24 cellular contexts compared by ENCODE assay signal in the genomic region with DNA sequence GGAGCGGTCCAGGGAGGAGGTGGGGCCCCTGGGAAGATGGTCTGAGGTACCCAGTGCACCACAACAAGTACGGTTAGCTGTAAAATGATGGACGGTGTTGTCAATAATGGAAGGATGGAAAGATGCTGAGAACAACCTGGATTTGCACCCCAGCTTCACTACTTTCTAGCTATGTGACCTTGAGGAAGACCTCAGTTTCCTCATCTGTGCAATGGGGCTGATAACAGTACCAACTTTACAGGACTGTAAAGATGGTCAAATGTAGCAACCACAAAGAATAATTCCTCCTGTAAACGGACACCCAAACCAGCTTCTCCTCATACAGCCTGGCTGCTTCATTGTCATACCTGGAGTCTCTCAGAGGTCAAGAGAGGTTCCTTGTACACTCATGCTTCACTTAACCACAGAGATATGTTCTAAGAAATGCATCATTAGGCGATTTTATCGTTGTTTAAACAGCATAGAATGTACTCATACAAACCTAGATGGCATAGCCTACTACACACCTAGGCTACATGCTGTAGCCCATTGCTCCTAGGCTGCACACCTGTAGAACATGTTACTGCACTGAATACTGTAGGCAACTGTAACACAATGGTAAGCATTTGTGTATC.
"Had no signal": no experiment of that assay in that cellular context is flagged by ENCODE, and none has a peak within 500 bp of the region (broad histone marks: within the 10 kb centered on the region; RNA-seq: fewer than 3 reads in every experiment).

No MANE protein-coding gene starts in this region.

- H3K4me1 ChIP-seq: SJSA1 had no signal

- H3K27ac ChIP-seq: SJSA1, SK-N-MC had no signal

- FAIRE-seq: HTR-8/SVneo, RCC 7860 had no signal

- ATAC-seq: T-cell had no signal

- H3K9me3 ChIP-seq: SJSA1 had no signal

- H3K36me3 ChIP-seq: SJSA1 had no signal

- H3K4me3 ChIP-seq: SJSA1, SK-N-MC had no signal

- DNase-seq: Karpas-422, KG1, MM.1S, NCI-H1092, NCI-H1436, NCI-H187, NCI-H2029, NCI-H2081 treated with DMSO at 0.1 percent for 48 hours, NCI-H2171, NCI-H226, NCI-H446, NCI-H510A, NCI-H524 treated with DMSO at 0.1 percent for 48 hours, NCI-H69, NCI-H774, Right ventricle myocardium superior, RPMI8226, SIG-M5, SW 1271, T-cell had no signal
